In genomic region chr7:157009170-157009777, GRCh38 we compare ENCODE assay signal across 9 cellular contexts. TPM values are rescaled to one million over a fixed set of nuclear protein-coding genes. Genes with fewer than 3 reads are reported as not detected.
DNase-seq lines count a peak whose midpoint lies in the region; ATAC-seq, FAIRE-seq and TF ChIP-seq lines count a peak whose summit lies in the region.
"Had no signal": no experiment of that assay in that cellular context is flagged by ENCODE, and none has a peak within 500 bp of the region (broad histone marks: within the 10 kb centered on the region; RNA-seq: fewer than 3 reads in every experiment).

No MANE protein-coding gene starts in this region.

- no peak overlapping the region for H3K27ac Mint-ChIP-seq in T-helper 2 cell treated with Interferon-gamma antibody and Interleukin-4, amounts not matched to agents 5 μg/mL and 100 μg/mL, for 36 hours

- H3K27me3 ChIP-seq in K562 (ENCODE audit: control insufficient read depth in 2 of 2, insufficient read depth in 2 of 2, low read length in 2 of 2) (peaks cover 8 to 39% of the 10 kb centered on the region in 2 experiments; a peak in 4 of 5 replicates), gastrocnemius medialis (peaks cover 78 to 92% (median 86%) of the 10 kb centered on the region in 3 donors)

- intact Hi-C loops in K562 (cut with micrococcal nuclease) (no loop called here), gastrocnemius medialis (cut with DNase I; ENCODE audit: low total_unique reads) (no loop called here), cardiac septum (cut with DNase I) (no loop called here)

- ATAC-seq in HG03175 (IDR thresholded peaks at IDR 0.05; ENCODE audit: unreplicated experiment) (peak; percentile 40), K562 (no peak), gastrocnemius medialis (no peak)

- H3K9me1 ChIP-seq in K562 (ENCODE audit: control insufficient read depth, insufficient read depth, low read length): no peaks in the 10 kb centered on the region

- CTCF ChIA-PET in K562 (lab: Yijun Ruan, JAX; ENCODE audit: low intra/inter-chr PET ratio): no interaction called here

- 59% methylated on average over 44 of the region's 49 CpGs for WGBS in K562 (ENCODE audit: insufficient coverage, low coverage, missing lambda C conversion rate)

- no peak for DNase-seq in T-helper 2 cell treated with Interferon-gamma antibody and Interleukin-4, amounts not matched to agents 5 μg/mL and 100 μg/mL, for 36 hours (ENCODE audit: low spot score)
- DNase-seq in T-helper 2 cell (no peak), K562 (ENCODE audit: extremely low read depth in 1 of 4, low spot score in 3 of 4) (no peak), gastrocnemius medialis (no peak), HTR-8/SVneo (ENCODE audit: insufficient read length, low spot score) (no peak), cardiac septum (ENCODE audit: low spot score) (no peak)
- no peak for DNase-seq in stimulated activated CD4-positive, alpha-beta T cell treated with anti-CD3 and anti-CD28 coated beads, Interleukin-2, amount 100 ng/mL, for 24 hours
- DNase-seq: DND-41 had no signal

- in situ Hi-C loops in K562 (cut with MboI): no loop called here
- in situ Hi-C loops in gastrocnemius medialis (cut with MboI; ENCODE audit: low sequenced_read_pairs in 4 of 4): no loop called here

- H3K36me3 Mint-ChIP-seq in T-helper 2 cell treated with Interferon-gamma antibody and Interleukin-4, amounts not matched to agents 5 μg/mL and 100 μg/mL, for 36 hours (ENCODE audit: low read depth): no peaks in the 10 kb centered on the region

- no peaks in the 10 kb centered on the region for H3K36me3 ChIP-seq in K562 (ENCODE audit: control insufficient read depth, insufficient read depth, low read length)
- H3K36me3 ChIP-seq in gastrocnemius medialis: no peaks in the 10 kb centered on the region

- 0 out of 4 replicates have a peak overlapping the region, but pooled peaks of 1 of the 2 experiments have one; percentile 47 for H3K9ac ChIP-seq in K562 (ENCODE audit: insufficient read depth in 1 of 2, low read depth in 2 of 2, low read length in 2 of 2)

- H3K27ac ChIP-seq in K562 (ENCODE audit: extremely low read depth, low read depth, low read length) (no peak overlapping the region), gastrocnemius medialis (no peak overlapping the region)

- BruUV-seq in K562 (replicated peaks; lab: Mats Ljungman, UMichigan): no TSS peak

- no peaks in the 10 kb centered on the region for H3K9me3 ChIP-seq in K562 (replicated peaks; ENCODE audit: control insufficient read depth, insufficient read depth, low read depth, low read length)
- H3K9me3 ChIP-seq in gastrocnemius medialis: no peaks in the 10 kb centered on the region

- TF ChIP-seq CTCF in K562 (IDR thresholded peaks at IDR 0.05 in 2 of 3, conservative IDR thresholded peaks at IDR 0.05 in 1 of 3; ENCODE audit: insufficient read depth in 2 of 3, low read depth in 1 of 3, low read length in 3 of 3) (no peak), gastrocnemius medialis (IDR thresholded peaks at IDR 0.05 in 4 of 5, conservative IDR thresholded peaks at IDR 0.05 in 1 of 5) (no peak)

- TF ChIP-seq POLR2A in K562 (conservative IDR thresholded peaks at IDR 0.05): no peak
- no peak for TF ChIP-seq POLR2A in gastrocnemius medialis (IDR thresholded peaks at IDR 0.05)

- no peaks in the 10 kb centered on the region for H3K9me3 Mint-ChIP-seq in T-helper 2 cell treated with Interferon-gamma antibody and Interleukin-4, amounts not matched to agents 5 μg/mL and 100 μg/mL, for 36 hours

- H3K79me2 ChIP-seq in K562 (ENCODE audit: control insufficient read depth, insufficient read depth, low read length): no peaks in the 10 kb centered on the region

- no peak for TF ChIP-seq EP300 in K562 (IDR thresholded peaks at IDR 0.05; ENCODE audit: low read length)

- POLR2A ChIA-PET in K562 (lab: Yijun Ruan, JAX): interaction anchor here (0.6 to 2.2 kb wide), 3 partner anchors 9 to 19 kb away, joined by 3 to 10 read pairs (median 6); no protein-coding TSS in a partner anchor

- H3K4me1 ChIP-seq in K562 (replicated peaks in 1 of 2; ENCODE audit: control insufficient read depth in 2 of 2, insufficient read depth in 2 of 2, low read length in 2 of 2) (peaks cover 4 to 39% of the 10 kb centered on the region in 2 experiments), gastrocnemius medialis (peaks cover 0 to 13% of the 10 kb centered on the region in 2 donors)

- peak overlapping the region; percentile 19 for H3K4me3 ChIP-seq in K562
- H3K4me3 ChIP-seq in gastrocnemius medialis: peak overlapping the region in 3 of 4 donors; percentile 5 to 34 (median 24)

- no peak for TF ChIP-seq RAD21 in K562 (CRISPR knock-in tag; conservative IDR thresholded peaks at IDR 0.05 in 1 of 2, IDR thresholded peaks at IDR 0.05 in 1 of 2)

- FAIRE-seq in K562 (lab: Jason Lieb, UNC): no peak
- no peak for FAIRE-seq in HTR-8/SVneo (lab: Jason Lieb, UNC)

- peaks cover 80% of the 10 kb centered on the region for H3K27me3 Mint-ChIP-seq in T-helper 2 cell treated with Interferon-gamma antibody and Interleukin-4, amounts not matched to agents 5 μg/mL and 100 μg/mL, for 36 hours (ENCODE audit: low read depth)

- peaks cover 8% of the 10 kb centered on the region for H3K4me1 Mint-ChIP-seq in T-helper 2 cell treated with Interferon-gamma antibody and Interleukin-4, amounts not matched to agents 5 μg/mL and 100 μg/mL, for 36 hours (ENCODE audit: low read depth)

- H4K20me1 ChIP-seq in K562 (replicated peaks; ENCODE audit: control insufficient read depth, insufficient read depth, low read length): no peaks in the 10 kb centered on the region

- peak overlapping the region; percentile 34 for H3K4me3 Mint-ChIP-seq in T-helper 2 cell treated with Interferon-gamma antibody and Interleukin-4, amounts not matched to agents 5 μg/mL and 100 μg/mL, for 36 hours

- H3K4me2 ChIP-seq in K562 (ENCODE audit: insufficient read depth, low read length): no peak overlapping the region

- H2AFZ ChIP-seq in K562 (ENCODE audit: low read depth, low read length): no peak overlapping the region

TF ChIP-seq in K562, 482 proteins besides CTCF, POLR2A, EP300 and RAD21 (continues in another document):
- TF ChIP-seq ARNT (IDR thresholded peaks at IDR 0.05): no peak
- TF ChIP-seq IRF2 (CRISPR knock-in tag; IDR thresholded peaks at IDR 0.05): no peak

RNA-seq across cellular contexts. Expression of gene MNX1, which starts 1.2 kb away (rescaled TPM):
- 6.6 and 8.7 TPM in 2 replicates for total RNA-seq in K562 (2011; cell fraction: chromatin; rRNA removed; ENCODE audit: low replicate concordance)
- 4.3 and 5.3 TPM in 2 replicates for total RNA-seq in K562 (2011; cell fraction: nucleolus; rRNA removed)
- 5.3 and 5.4 TPM in 2 replicates for total RNA-seq in K562 (2011; cell fraction: nucleoplasm; rRNA removed)
- total RNA-seq in K562 (2014; rRNA removed) (5.3 TPM in 2 replicates), K562 (2014; rRNA removed; fragmentation: Illumina TruSeq; extraction: Trizol) (1.4 and 1.8 TPM in 2 replicates), K562 (2015; rRNA removed; fragmentation: Illumina TruSeq; extraction: Trizol) (2.1 and 2.2 TPM in 2 replicates), K562 (2021) (8.0 and 9.5 TPM in 2 replicates), gastrocnemius medialis (under 1 TPM in 2 of 4 donors, not detected in 2; 0.16 to 0.20 TPM), cardiac septum (not detected)
- polyA plus RNA-seq in K562 (2011; rRNA removed) (0.98 and 1.2 TPM in 2 replicates), K562 (2014; fragmentation: Illumina TruSeq; extraction: Trizol) (1.1 and 1.7 TPM in 2 replicates), K562 (2014; fragmentation: Nextera tagmentation; extraction: Ambion mirVana) (under 1 TPM; 0.15 to 0.25 TPM), K562 (2014; rRNA removed) (4.0 and 5.9 TPM in 2 replicates)
- 0.62 and 1.2 TPM in 2 replicates for polyA plus RNA-seq in K562 (2011; cell fraction: cytosol; rRNA removed)
- polyA plus RNA-seq in K562 (2011; cell fraction: nucleus; rRNA removed): 6.0 and 6.7 TPM in 2 replicates
- 2.7 and 7.8 TPM in 2 replicates for polyA plus RNA-seq in K562 (2012)
- polyA minus RNA-seq in K562 (2011; rRNA and poly(A)+ RNA removed): 0.66 and 0.84 TPM in 2 replicates
- 2.5 TPM in 1 of 2 replicates, not detected in the other for polyA minus RNA-seq in K562 (2011; cell fraction: cytosol; rRNA and poly(A)+ RNA removed)
- polyA minus RNA-seq in K562 (2011; cell fraction: nucleus; rRNA and poly(A)+ RNA removed): 3.2 and 4.3 TPM in 2 replicates

RNA-seq across cellular contexts. Expression of gene NOM1, which starts 59.8 kb away (rescaled TPM):
- total RNA-seq in K562 (2011; cell fraction: chromatin; rRNA removed; ENCODE audit: low replicate concordance): 205 and 222 TPM in 2 replicates
- total RNA-seq in K562 (2011; cell fraction: nucleolus; rRNA removed): 88.2 and 99.2 TPM in 2 replicates
- total RNA-seq in K562 (2011; cell fraction: nucleoplasm; rRNA removed): 125 and 156 TPM in 2 replicates
- total RNA-seq in K562 (2014; rRNA removed) (35.7 and 35.8 TPM in 2 replicates), K562 (2014; rRNA removed; fragmentation: Illumina TruSeq; extraction: Trizol) (38.8 and 40.1 TPM in 2 replicates), K562 (2015; rRNA removed; fragmentation: Illumina TruSeq; extraction: Trizol) (41.2 and 42.9 TPM in 2 replicates), K562 (2021) (37.3 and 47.3 TPM in 2 replicates), gastrocnemius medialis (10 to 100 TPM; 12.9 to 18.0 (median 14.3) TPM), cardiac septum (13.0 TPM)
- polyA plus RNA-seq in K562 (2011; rRNA removed) (30.5 and 30.9 TPM in 2 replicates), K562 (2014; fragmentation: Illumina TruSeq; extraction: Trizol) (38.2 and 39.7 TPM in 2 replicates), K562 (2014; fragmentation: Nextera tagmentation; extraction: Ambion mirVana) (1 to 10 TPM; 6.8 to 9.6 TPM), K562 (2014; rRNA removed) (37.4 and 39.6 TPM in 2 replicates)
- polyA plus RNA-seq in K562 (2011; cell fraction: cytosol; rRNA removed): 15.3 and 15.4 TPM in 2 replicates
- polyA plus RNA-seq in K562 (2011; cell fraction: nucleus; rRNA removed): 64.1 and 106 TPM in 2 replicates
- polyA plus RNA-seq in K562 (2012): 20.2 and 27.0 TPM in 2 replicates
- 34.0 and 39.0 TPM in 2 replicates for polyA minus RNA-seq in K562 (2011; rRNA and poly(A)+ RNA removed)
- polyA minus RNA-seq in K562 (2011; cell fraction: cytosol; rRNA and poly(A)+ RNA removed): 21.2 and 26.1 TPM in 2 replicates
- polyA minus RNA-seq in K562 (2011; cell fraction: nucleus; rRNA and poly(A)+ RNA removed): 50.6 and 53.0 TPM in 2 replicates
